15 cellular contexts compared by ENCODE assay signal in genomic region chr7:50588937-50589336, GRCh38. TPM values are rescaled to one million over a fixed set of nuclear protein-coding genes. Genes with fewer than 3 reads are reported as not detected.
DNase-seq lines count a peak whose midpoint lies in the region; ATAC-seq and TF ChIP-seq lines count a peak whose summit lies in the region.
"Had no signal": no experiment of that assay in that cellular context is flagged by ENCODE, and none has a peak within 500 bp of the region (broad histone marks: within the 10 kb centered on the region; RNA-seq: fewer than 3 reads in every experiment).

No MANE protein-coding gene starts in this region.

- H3K9me3 ChIP-seq in suprapubic skin (no peaks in the 10 kb centered on the region), esophagus squamous epithelium (peaks cover 0 to 10% (median 2%) of the 10 kb centered on the region in 3 donors)

- no peak for DNase-seq in BJ (ENCODE audit: low read depth)
- peak; percentile 72 for DNase-seq in H7
- peak; percentile 63 for DNase-seq in iPS-NIHi7 (ENCODE audit: extremely low spot score)
- DNase-seq in suprapubic skin (ENCODE audit: low spot score in 2 of 2), result no peak
- DNase-seq in GM10248 (ENCODE audit: extremely low spot score), result no peak
- DNase-seq in esophagus squamous epithelium (lab: John Stamatoyannopoulos, UW), result no peak
- DNase-seq: left cardiac atrium; NCI-H2171; stimulated activated CD4-positive, alpha-beta T cell treated with anti-CD3 and anti-CD28 coated beads, Interleukin-12 subunit alpha, Interleukin-12 subunit beta, amount 100 ng/mL, for 4 hours; stimulated activated CD8-positive, alpha-beta memory T cell treated with anti-CD3 and anti-CD28 coated beads, Interleukin-4, amount 100 ng/mL, for 48 hours; T1000 had no signal

- 74% methylated on average over 8 of the region's 8 CpGs for WGBS in suprapubic skin
- 82 to 86% methylated on average over 8 of the region's 8 CpGs for WGBS in esophagus squamous epithelium, 2 donors

- POLR2A ChIA-PET in BJ (lab: Charles Lee), result no interaction called here
- POLR2A ChIA-PET in GM10248 (lab: Yijun Ruan, JAX), result no interaction called here

- no peak for ATAC-seq in GM18909 (IDR thresholded peaks at IDR 0.05; ENCODE audit: poor library complexity, unreplicated experiment)

- TF ChIP-seq CTCF in BJ (IDR thresholded peaks at IDR 0.05; ENCODE audit: insufficient read depth, low read depth, low read length) (peak; percentile 14; the same call in 1 of the 2 replicates), VCaP (conservative IDR thresholded peaks at IDR 0.05) (peak; percentile 31; the same call in 1 of the 2 replicates), suprapubic skin (IDR thresholded peaks at IDR 0.05) (no peak), GM10248 (IDR thresholded peaks at IDR 0.05; ENCODE audit: control extremely low read depth, extremely low read depth, low read depth, missing control alignments) (no peak), esophagus squamous epithelium (IDR thresholded peaks at IDR 0.05) (peak in 1 of 6 experiments; percentile 26)

- no peak overlapping the region for H3K27ac ChIP-seq in VCaP
- H3K27ac ChIP-seq in suprapubic skin, result no peak overlapping the region
- no peak overlapping the region for H3K27ac ChIP-seq in esophagus squamous epithelium

- TF ChIP-seq POLR2A in suprapubic skin (IDR thresholded peaks at IDR 0.05) (no peak), esophagus squamous epithelium (IDR thresholded peaks at IDR 0.05) (no peak)

- H3K4me1 ChIP-seq in suprapubic skin (no peaks in the 10 kb centered on the region), esophagus squamous epithelium (no peaks in the 10 kb centered on the region)

- intact Hi-C loops in esophagus squamous epithelium (cut with DNase I), result no loop called here

- H3K27me3 ChIP-seq in BJ (ENCODE audit: control insufficient read depth, insufficient read depth, low read length), result no peaks in the 10 kb centered on the region
- H3K27me3 ChIP-seq in H7 (ENCODE audit: control insufficient read depth, insufficient read depth, low read length), result no peaks in the 10 kb centered on the region
- H3K27me3 ChIP-seq in suprapubic skin, result no peaks in the 10 kb centered on the region
- peaks cover 0 to 9% (median 0%) of the 10 kb centered on the region in 4 donors for H3K27me3 ChIP-seq in esophagus squamous epithelium

- CTCF ChIA-PET in BJ (lab: Yijun Ruan, JAX) (interaction anchor here (1.2 to 1.8 kb wide), 2 partner anchors 118 to 122 kb away, joined by 4 read pairs; no protein-coding TSS in a partner anchor), GM10248 (lab: Yijun Ruan, JAX) (interaction anchor here (1.2 to 2.6 kb wide), 2 partner anchors 9 to 574 kb away, joined by 3 to 17 read pairs; no protein-coding TSS in a partner anchor)

- TF ChIP-seq EP300 in suprapubic skin (IDR thresholded peaks at IDR 0.05), result no peak

- H3K36me3 ChIP-seq in BJ (ENCODE audit: control insufficient read depth, insufficient read depth, low read length), result peaks cover 2% of the 10 kb centered on the region
- no peaks in the 10 kb centered on the region; the same call in 1 of the 2 replicates for H3K36me3 ChIP-seq in H7 (replicated peaks; ENCODE audit: control insufficient read depth, insufficient read depth, low read length)
- peaks cover 12% of the 10 kb centered on the region for H3K36me3 ChIP-seq in suprapubic skin
- H3K36me3 ChIP-seq in esophagus squamous epithelium, result peaks cover 0 to 28% (median 0%) of the 10 kb centered on the region in 3 donors

- H3K4me3 ChIP-seq in BJ (ENCODE audit: low read depth, low read length), result no peak overlapping the region
- no peak overlapping the region for H3K4me3 ChIP-seq in H7 (ENCODE audit: insufficient read depth, low read depth, low read length)
- H3K4me3 ChIP-seq in suprapubic skin, result no peak overlapping the region
- H3K4me3 ChIP-seq in esophagus squamous epithelium, result no peak overlapping the region

RNA-seq across cellular contexts. Expression of gene DDC, which starts 23.7 kb away (rescaled TPM):
- not detected in 2 replicates for polyA plus RNA-seq in BJ (2011; rRNA removed)
- not detected in 2 replicates for polyA minus RNA-seq in BJ (2011; rRNA and poly(A)+ RNA removed)
- 0.35 and 0.48 TPM in 2 replicates for total RNA-seq in H7 (2014; rRNA removed; shearing (Covaris generic))
- total RNA-seq in suprapubic skin, result 1 to 10 TPM in 2 of 4 donors, not detected in 2; 1.6 to 3.6 TPM
- total RNA-seq in esophagus squamous epithelium, result under 1 TPM in 1 of 4 donors, not detected in 3; 0.35 TPM
- total RNA-seq: activated T-helper 1 cell treated with anti-CD3 and anti-CD28 coated beads, Interleukin-12 subunit alpha, Interleukin-12 subunit beta, Interleukin-2, Interleukin-4 antibody, amounts not matched to agents 30 ng/mL and 10 ng/mL and 1 ng/mL, durations not matched to agents 14 hours and 24 hours and 36 hours; left cardiac atrium; RPMI7951 had no signal

Comparison
In these comparisons a context has a peak if more than half of its experiments do, and no peak if none do; other contexts are left out.
1. DNase-seq: peak in H7 (single experiment) and iPS-NIHi7 (single experiment); none in BJ (single experiment), suprapubic skin (0 of 2), GM10248 (single experiment) and esophagus squamous epithelium (single experiment).
2. CTCF ChIP-seq: peak in BJ (single experiment) and VCaP (single experiment); none in suprapubic skin (0 of 2) and GM10248 (single experiment).